ENCODE assay signal across 9 cellular contexts in the genomic region with DNA sequence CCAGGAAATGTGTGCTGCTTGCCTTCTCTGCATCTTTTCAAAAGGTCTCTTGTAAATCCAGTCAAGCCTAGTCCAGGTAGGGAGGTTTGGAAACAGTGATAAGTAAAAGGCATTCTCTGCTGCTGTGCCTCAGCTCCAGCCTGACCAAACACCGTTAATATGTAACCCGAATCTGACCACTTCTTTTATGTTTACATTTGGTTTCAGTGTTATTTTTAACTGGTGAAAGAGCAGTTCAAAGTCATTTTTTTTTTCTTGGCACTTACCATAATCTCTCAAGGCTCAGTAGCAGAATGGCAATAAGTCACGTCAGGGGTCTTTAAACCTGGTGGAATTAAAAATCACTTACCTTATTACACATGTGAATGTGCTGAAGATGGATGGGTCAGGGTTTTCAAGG.
A peak's percentile ranks its signal among the peaks of the same experiment; 100 is the strongest.
DNase-seq lines count a peak whose midpoint lies in the region; ATAC-seq, FAIRE-seq and TF ChIP-seq lines count a peak whose summit lies in the region.
"Had no signal": no experiment of that assay in that cellular context is flagged by ENCODE, and none has a peak within 500 bp of the region (broad histone marks: within the 10 kb centered on the region; RNA-seq: fewer than 3 reads in every experiment).

No MANE protein-coding gene starts in this region.

- FAIRE-seq in HepG2 (lab: Jason Lieb, UNC): peak; percentile 97

- intact Hi-C loops in HepG2 (cut with micrococcal nuclease; ENCODE audit: unreplicated experiment): loop anchor here (2.0 kb wide), 1 partner anchor 17 kb away; no protein-coding TSS in a partner anchor
- intact Hi-C loops in dorsolateral prefrontal cortex (cut with DNase I): no loop called here

- H3K9ac ChIP-seq in HepG2 (ENCODE audit: insufficient read depth, low read depth, low read length) (no peak overlapping the region), neural progenitor cell (no peak overlapping the region)

- 6% methylated on average over 3 of the region's 3 CpGs for WGBS in HepG2 (ENCODE audit: low lambda C conversion rate)

- CTCF ChIA-PET in HepG2 (lab: Yijun Ruan, JAX; ENCODE audit: low intra/inter-chr PET ratio, low total read pairs): no interaction called here

- H4K20me1 ChIP-seq in HepG2 (ENCODE audit: insufficient read depth, low read length): no peaks in the 10 kb centered on the region
- no peaks in the 10 kb centered on the region for H4K20me1 ChIP-seq in neural progenitor cell (ENCODE audit: low read depth)

- TF ChIP-seq EP300 in HepG2 (IDR thresholded peaks at IDR 0.05; ENCODE audit: low read depth in 2 of 2, low read length in 2 of 2) (peak in 1 of 2 experiments; percentile 54; a peak in 1 of 4 replicates), HepG2 (CRISPR knock-in tag; IDR thresholded peaks at IDR 0.05; ENCODE audit: borderline replicate concordance) (no peak)

- no TSS peak for BruUV-seq in HepG2 (replicated peaks; lab: Mats Ljungman, UMichigan)

- H3K27ac Mint-ChIP-seq in neural progenitor cell: no peak overlapping the region

- H3K4me1 ChIP-seq in HepG2 (ENCODE audit: insufficient read depth, low read length) (peaks cover 42% of the 10 kb centered on the region), neural progenitor cell (peaks cover 4% of the 10 kb centered on the region)

- peaks cover 5% of the 10 kb centered on the region for H3K27me3 Mint-ChIP-seq in neural progenitor cell (ENCODE audit: insufficient read depth, low read depth)

- no peak overlapping the region for H3K4me3 Mint-ChIP-seq in neural progenitor cell

- TF ChIP-seq POLR2A in HepG2 (IDR thresholded peaks at IDR 0.05; ENCODE audit: insufficient read depth in 1 of 2, low read depth in 2 of 2, low read length in 2 of 2): no peak

- H3K4me2 ChIP-seq in HepG2 (ENCODE audit: low read depth, low read length) (peak overlapping the region; percentile 40), neural progenitor cell (no peak overlapping the region)

- DNase-seq in GM12865 (ENCODE audit: low read depth) (peak; percentile 85), LHCN-M2 (ENCODE audit: low read depth) (peak; percentile 42), HepG2 (ENCODE audit: low spot score) (peak; percentile 69), SKM-1 treated with dmso at 0.1 percent for 144 hours (lab: John Stamatoyannopoulos, UW; ENCODE audit: unreplicated experiment) (no peak), dorsolateral prefrontal cortex (no peak), neural progenitor cell (ENCODE audit: low spot score) (no peak)
- no peak for DNase-seq in activated CD4-positive, alpha-beta T cell treated with anti-CD3 and anti-CD28 coated beads for 48 hours
- DNase-seq: WERI-Rb-1 had no signal

- H3K36me3 ChIP-seq in HepG2 (replicated peaks in 1 of 2; ENCODE audit: control insufficient read depth in 1 of 2, insufficient read depth in 2 of 2, low read length in 2 of 2): no peaks in the 10 kb centered on the region
- H3K36me3 ChIP-seq in neural progenitor cell: no peaks in the 10 kb centered on the region
- H3K36me3 ChIP-seq: WERI-Rb-1 had no signal

- H3K9me3 ChIP-seq in HepG2 (ENCODE audit: low read length) (no peaks in the 10 kb centered on the region), neural progenitor cell (ENCODE audit: low read depth) (no peaks in the 10 kb centered on the region)

- H3K79me2 ChIP-seq in HepG2 (ENCODE audit: insufficient read depth, low read length) (no peaks in the 10 kb centered on the region), neural progenitor cell (ENCODE audit: low read depth) (no peaks in the 10 kb centered on the region)

- ATAC-seq in GM21723 (IDR thresholded peaks at IDR 0.05; ENCODE audit: unreplicated experiment) (peak; percentile 54), HepG2 (peak; percentile 99)

- in situ Hi-C loops in HepG2 (cut with HindIII; ENCODE audit: extremely low pct_ligation_motif_present, low pct_unique_long_range_greater_than_20kb): no loop called here

- no peak for TF ChIP-seq RAD21 in HepG2 (CRISPR knock-in tag; IDR thresholded peaks at IDR 0.05)

- no peaks in the 10 kb centered on the region for H3K36me3 Mint-ChIP-seq in neural progenitor cell

- H3K27me3 ChIP-seq in HepG2 (ENCODE audit: control insufficient read depth in 1 of 2, insufficient read depth in 2 of 2, low read length in 2 of 2) (no peaks in the 10 kb centered on the region; a peak in 2 of 5 replicates), dorsolateral prefrontal cortex (peaks cover 0 to 4% (median 0%) of the 10 kb centered on the region in 45 donors), neural progenitor cell (no peaks in the 10 kb centered on the region)

- no peaks in the 10 kb centered on the region for H3K9me3 Mint-ChIP-seq in neural progenitor cell

- H3F3A ChIP-seq in neural progenitor cell (ENCODE audit: low read depth): no peaks in the 10 kb centered on the region

- POLR2A ChIA-PET in HepG2 (lab: Yijun Ruan, JAX): no interaction called here

- H2AFZ ChIP-seq in HepG2 (ENCODE audit: low read length): no peak overlapping the region
- H2AFZ ChIP-seq in neural progenitor cell (replicated peaks): no peak overlapping the region

- peaks cover 4% of the 10 kb centered on the region for H3K4me1 Mint-ChIP-seq in neural progenitor cell

- H3K4me3 ChIP-seq in GM12865 (ENCODE audit: low read depth, low read length) (peak overlapping the region; percentile 52), HepG2 (replicated peaks in 1 of 3; ENCODE audit: insufficient read depth in 1 of 3, low read depth in 2 of 3, low read length in 3 of 3) (0 out of 6 replicates have a peak overlapping the region, but pooled peaks of 1 of the 3 experiments have one; percentile 25), dorsolateral prefrontal cortex (no peak overlapping the region), neural progenitor cell (no peak overlapping the region)

- no peak for TF ChIP-seq CTCF in GM12865 (IDR thresholded peaks at IDR 0.05; ENCODE audit: insufficient read depth, low read depth, low read length, missing control alignments)
- no peak for TF ChIP-seq CTCF in HepG2 (CRISPR knock-in tag; IDR thresholded peaks at IDR 0.05)
- no peak for TF ChIP-seq CTCF in dorsolateral prefrontal cortex (IDR thresholded peaks at IDR 0.05 in 54 of 56, conservative IDR thresholded peaks at IDR 0.05 in 2 of 56; ENCODE audit: low read depth in 1 of 56, partially characterized antibody in 56 of 56)
- no peak for TF ChIP-seq CTCF in neural progenitor cell (IDR thresholded peaks at IDR 0.05)

- H3K27ac ChIP-seq in HepG2 (ENCODE audit: extremely low read length, insufficient read depth, low read length): no peak overlapping the region
- no peak overlapping the region for H3K27ac ChIP-seq in dorsolateral prefrontal cortex
- no peak overlapping the region for H3K27ac ChIP-seq in neural progenitor cell
- H3K27ac ChIP-seq: WERI-Rb-1 had no signal

TF ChIP-seq in HepG2, 621 proteins besides CTCF, POLR2A, EP300 and RAD21 (continues in another document):
- TF ChIP-seq ZMYM4 (CRISPR knock-in tag; IDR thresholded peaks at IDR 0.05): peak; percentile 85
- TF ChIP-seq TARDBP (CRISPR knock-in tag; IDR thresholded peaks at IDR 0.05): peak; percentile 46; the same call in 1 of the 2 replicates
- no peak for TF ChIP-seq ZNF547 (CRISPR knock-in tag; IDR thresholded peaks at IDR 0.05)
- no peak for TF ChIP-seq STAT5B (CRISPR knock-in tag; IDR thresholded peaks at IDR 0.05)
- no peak for TF ChIP-seq SNRNP70 (IDR thresholded peaks at IDR 0.05; ENCODE audit: low read depth, low read length)
- TF ChIP-seq, protein P1, sequence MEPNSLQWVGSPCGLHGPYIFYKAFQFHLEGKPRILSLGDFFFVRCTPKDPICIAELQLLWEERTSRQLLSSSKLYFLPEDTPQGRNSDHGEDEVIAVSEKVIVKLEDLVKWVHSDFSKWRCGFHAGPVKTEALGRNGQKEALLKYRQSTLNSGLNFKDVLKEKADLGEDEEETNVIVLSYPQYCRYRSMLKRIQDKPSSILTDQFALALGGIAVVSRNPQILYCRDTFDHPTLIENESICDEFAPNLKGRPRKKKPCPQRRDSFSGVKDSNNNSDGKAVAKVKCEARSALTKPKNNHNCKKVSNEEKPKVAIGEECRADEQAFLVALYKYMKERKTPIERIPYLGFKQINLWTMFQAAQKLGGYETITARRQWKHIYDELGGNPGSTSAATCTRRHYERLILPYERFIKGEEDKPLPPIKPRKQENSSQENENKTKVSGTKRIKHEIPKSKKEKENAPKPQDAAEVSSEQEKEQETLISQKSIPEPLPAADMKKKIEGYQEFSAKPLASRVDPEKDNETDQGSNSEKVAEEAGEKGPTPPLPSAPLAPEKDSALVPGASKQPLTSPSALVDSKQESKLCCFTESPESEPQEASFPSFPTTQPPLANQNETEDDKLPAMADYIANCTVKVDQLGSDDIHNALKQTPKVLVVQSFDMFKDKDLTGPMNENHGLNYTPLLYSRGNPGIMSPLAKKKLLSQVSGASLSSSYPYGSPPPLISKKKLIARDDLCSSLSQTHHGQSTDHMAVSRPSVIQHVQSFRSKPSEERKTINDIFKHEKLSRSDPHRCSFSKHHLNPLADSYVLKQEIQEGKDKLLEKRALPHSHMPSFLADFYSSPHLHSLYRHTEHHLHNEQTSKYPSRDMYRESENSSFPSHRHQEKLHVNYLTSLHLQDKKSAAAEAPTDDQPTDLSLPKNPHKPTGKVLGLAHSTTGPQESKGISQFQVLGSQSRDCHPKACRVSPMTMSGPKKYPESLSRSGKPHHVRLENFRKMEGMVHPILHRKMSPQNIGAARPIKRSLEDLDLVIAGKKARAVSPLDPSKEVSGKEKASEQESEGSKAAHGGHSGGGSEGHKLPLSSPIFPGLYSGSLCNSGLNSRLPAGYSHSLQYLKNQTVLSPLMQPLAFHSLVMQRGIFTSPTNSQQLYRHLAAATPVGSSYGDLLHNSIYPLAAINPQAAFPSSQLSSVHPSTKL (CRISPR knock-in tag; IDR thresholded peaks at IDR 0.05): peak; percentile 84

Comparison
In these comparisons a context has a peak if more than half of its experiments do, and no peak if none do; other contexts are left out.
1. DNase-seq: peak in GM12865 (single experiment), LHCN-M2 (single experiment) and HepG2 (single experiment); none in SKM-1 treated with dmso at 0.1 percent for 144 hours (single experiment), dorsolateral prefrontal cortex (0 of 10), activated CD4-positive, alpha-beta T cell treated with anti-CD3 and anti-CD28 coated beads for 48 hours (single experiment) and neural progenitor cell (single experiment).